In the genomic region with DNA sequence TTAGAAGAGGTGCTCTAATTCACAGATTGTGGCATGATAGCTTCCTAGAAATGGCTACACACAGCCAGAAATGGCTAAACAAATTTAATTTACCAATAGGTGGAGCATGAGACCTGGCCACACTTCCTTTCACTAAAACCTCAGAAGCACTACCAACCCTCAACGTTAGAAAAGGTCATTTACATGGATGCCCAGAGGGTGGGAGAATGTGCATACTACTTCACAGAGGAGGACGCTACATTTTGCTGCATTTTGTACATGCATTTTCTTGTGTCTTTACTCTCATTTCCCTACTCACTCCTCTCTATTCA, we compare ENCODE assay signal across 11 cellular contexts. TPM values are rescaled to one million over a fixed set of nuclear protein-coding genes. Genes with fewer than 3 reads are reported as not detected.
DNase-seq lines count a peak whose midpoint lies in the region; ATAC-seq and TF ChIP-seq lines count a peak whose summit lies in the region.
"Had no signal": no experiment of that assay in that cellular context is flagged by ENCODE, and none has a peak within 500 bp of the region (broad histone marks: within the 10 kb centered on the region; RNA-seq: fewer than 3 reads in every experiment).

No MANE protein-coding gene starts in this region.

- no peak for TF ChIP-seq EP300 in gastroesophageal sphincter (IDR thresholded peaks at IDR 0.05)

- CTCF ChIA-PET in CD4-positive, alpha-beta T cell (lab: Charles Lee): interaction anchor here (0.7 kb wide), 1 partner anchor 17 kb away, joined by 3 read pairs; no protein-coding TSS in a partner anchor
- CTCF ChIA-PET in HCT116 (lab: Charles Lee): interaction anchor here (1.2 to 2.1 kb wide), 6 partner anchors 12 to 182 kb away, joined by 4 to 15 read pairs (median 7); a partner anchor contains a TSS

- no TSS peak for BruUV-seq in HCT116 (replicated peaks; lab: Mats Ljungman, UMichigan)

- TF ChIP-seq RAD21 in HCT116 (IDR thresholded peaks at IDR 0.05; ENCODE audit: low read depth): 0 out of 2 replicates have a peak, but pooled peaks have one; percentile 2

- H3K36me3 Mint-ChIP-seq in CD4-positive, alpha-beta T cell (ENCODE audit: low read depth): no peaks in the 10 kb centered on the region
- no peaks in the 10 kb centered on the region for H3K36me3 Mint-ChIP-seq in activated T-helper 1 cell treated with anti-CD3 and anti-CD28 coated beads, Interleukin-12 subunit alpha, Interleukin-12 subunit beta, Interleukin-2, Interleukin-4 antibody, amounts not matched to agents 30 ng/mL and 10 ng/mL and 1 ng/mL, durations not matched to agents 14 hours and 24 hours and 36 hours (ENCODE audit: low read depth)
- H3K36me3 Mint-ChIP-seq in memory B cell: no peaks in the 10 kb centered on the region

- H3K9me2 ChIP-seq in HCT116 (ENCODE audit: insufficient read depth): no peaks in the 10 kb centered on the region

- no peak overlapping the region for H3K4me2 ChIP-seq in HCT116 (ENCODE audit: low read length)

- no peak for ATAC-seq in CD4-positive, alpha-beta T cell (ENCODE audit: poor library complexity)
- ATAC-seq in HCT116 (no peak), memory B cell (ENCODE audit: low read depth) (no peak), HG03342 (IDR thresholded peaks at IDR 0.05; ENCODE audit: unreplicated experiment) (no peak), gastroesophageal sphincter (no peak), aorta (ENCODE audit: low FRiP score) (no peak)

- no peaks in the 10 kb centered on the region for H3K9me3 ChIP-seq in CD4-positive, alpha-beta T cell (ENCODE audit: control insufficient read depth, low read length)
- no peaks in the 10 kb centered on the region for H3K9me3 ChIP-seq in HCT116 (ENCODE audit: control insufficient read depth in 1 of 2, insufficient read depth in 1 of 2, low read depth in 1 of 2, low read length in 2 of 2)
- no peaks in the 10 kb centered on the region for H3K9me3 ChIP-seq in gastroesophageal sphincter
- no peaks in the 10 kb centered on the region for H3K9me3 ChIP-seq in aorta (ENCODE audit: control insufficient read depth, low read length)

- no peaks in the 10 kb centered on the region for H4K20me1 ChIP-seq in HCT116 (ENCODE audit: insufficient read depth)

- peak overlapping the region; percentile 83 for H3K27ac Mint-ChIP-seq in CD4-positive, alpha-beta T cell
- peak overlapping the region; percentile 31 for H3K27ac Mint-ChIP-seq in activated T-helper 1 cell treated with anti-CD3 and anti-CD28 coated beads, Interleukin-12 subunit alpha, Interleukin-12 subunit beta, Interleukin-2, Interleukin-4 antibody, amounts not matched to agents 30 ng/mL and 10 ng/mL and 1 ng/mL, durations not matched to agents 14 hours and 24 hours and 36 hours
- peak overlapping the region; percentile 52 for H3K27ac Mint-ChIP-seq in memory B cell

- intact Hi-C loops in CD4-positive, alpha-beta T cell (cut with DNase I, micrococcal nuclease): no loop called here
- intact Hi-C loops in HCT116 (cut with micrococcal nuclease) (no loop called here), aorta (cut with DNase I) (no loop called here)
- intact Hi-C loops in activated T-helper 1 cell treated with anti-CD3 and anti-CD28 coated beads, Interleukin-12 subunit alpha, Interleukin-12 subunit beta, Interleukin-2, Interleukin-4 antibody, amounts not matched to agents 30 ng/mL and 10 ng/mL and 1 ng/mL, durations not matched to agents 14 hours and 24 hours and 36 hours (cut with micrococcal nuclease): loop anchor here (1.0 to 10.0 kb wide), 3 partner anchors 25 to 130 kb away; a partner anchor contains a TSS

- H3K9me3 Mint-ChIP-seq in CD4-positive, alpha-beta T cell: no peaks in the 10 kb centered on the region
- no peaks in the 10 kb centered on the region for H3K9me3 Mint-ChIP-seq in activated T-helper 1 cell treated with anti-CD3 and anti-CD28 coated beads, Interleukin-12 subunit alpha, Interleukin-12 subunit beta, Interleukin-2, Interleukin-4 antibody, amounts not matched to agents 30 ng/mL and 10 ng/mL and 1 ng/mL, durations not matched to agents 14 hours and 24 hours and 36 hours
- peaks cover 3% of the 10 kb centered on the region for H3K9me3 Mint-ChIP-seq in memory B cell

- H3K4me1 ChIP-seq in HCT116 (ENCODE audit: control insufficient read depth in 1 of 2, insufficient read depth in 2 of 2, low read length in 2 of 2) (no peaks in the 10 kb centered on the region), gastroesophageal sphincter (no peaks in the 10 kb centered on the region), aorta (ENCODE audit: control insufficient read depth in 1 of 2, insufficient read depth in 2 of 2, low read length in 2 of 2) (no peaks in the 10 kb centered on the region)

- WGBS in gastroesophageal sphincter (ENCODE audit: low coverage in 1 of 2), 2 donors: 66 to 67% methylated on average over 2 of the region's 2 CpGs
- WGBS in aorta, 2 donors: 59 to 68% methylated on average over 2 of the region's 2 CpGs

- H3K9ac ChIP-seq in HCT116 (ENCODE audit: low read length): no peak overlapping the region

- no peak overlapping the region for H3K4me3 Mint-ChIP-seq in CD4-positive, alpha-beta T cell
- no peak overlapping the region for H3K4me3 Mint-ChIP-seq in activated T-helper 1 cell treated with anti-CD3 and anti-CD28 coated beads, Interleukin-12 subunit alpha, Interleukin-12 subunit beta, Interleukin-2, Interleukin-4 antibody, amounts not matched to agents 30 ng/mL and 10 ng/mL and 1 ng/mL, durations not matched to agents 14 hours and 24 hours and 36 hours
- no peak overlapping the region for H3K4me3 Mint-ChIP-seq in memory B cell

- H3K27ac ChIP-seq in CD4-positive, alpha-beta T cell (ENCODE audit: low read depth, low read length): no peak overlapping the region
- no peak overlapping the region for H3K27ac ChIP-seq in HCT116 (ENCODE audit: low read depth, low read length)
- H3K27ac ChIP-seq in gastroesophageal sphincter: no peak overlapping the region
- no peak overlapping the region for H3K27ac ChIP-seq in aorta (ENCODE audit: low read depth in 1 of 2, low read length in 2 of 2)

- H3K27me3 Mint-ChIP-seq in CD4-positive, alpha-beta T cell: no peaks in the 10 kb centered on the region
- peaks cover 10% of the 10 kb centered on the region for H3K27me3 Mint-ChIP-seq in activated T-helper 1 cell treated with anti-CD3 and anti-CD28 coated beads, Interleukin-12 subunit alpha, Interleukin-12 subunit beta, Interleukin-2, Interleukin-4 antibody, amounts not matched to agents 30 ng/mL and 10 ng/mL and 1 ng/mL, durations not matched to agents 14 hours and 24 hours and 36 hours (ENCODE audit: insufficient read depth)
- H3K27me3 Mint-ChIP-seq in memory B cell: peaks cover 4% of the 10 kb centered on the region

- no peaks in the 10 kb centered on the region for H3K36me3 ChIP-seq in HCT116 (ENCODE audit: control insufficient read depth in 1 of 2, insufficient read depth in 2 of 2, low read length in 2 of 2)
- no peaks in the 10 kb centered on the region for H3K36me3 ChIP-seq in gastroesophageal sphincter
- no peaks in the 10 kb centered on the region for H3K36me3 ChIP-seq in aorta (ENCODE audit: control insufficient read depth in 1 of 2, insufficient read depth in 2 of 2, low read length in 1 of 2)

- POLR2A ChIA-PET in CD4-positive, alpha-beta T cell (lab: Charles Lee): interaction anchor here (0.8 kb wide), 1 partner anchor 33 kb away, joined by 3 read pairs; no protein-coding TSS in a partner anchor
- POLR2A ChIA-PET in HCT116 (lab: Charles Lee): no interaction called here

- TF ChIP-seq POLR2A in HCT116 (IDR thresholded peaks at IDR 0.05; ENCODE audit: borderline replicate concordance, extremely low read depth, insufficient read depth, insufficient read length) (no peak), gastroesophageal sphincter (IDR thresholded peaks at IDR 0.05) (no peak)

- H3K27me3 ChIP-seq in CD4-positive, alpha-beta T cell (ENCODE audit: control insufficient read depth, insufficient read depth, low read length): no peaks in the 10 kb centered on the region
- H3K27me3 ChIP-seq in HCT116 (ENCODE audit: insufficient read depth, low read length) (no peaks in the 10 kb centered on the region), gastroesophageal sphincter (no peaks in the 10 kb centered on the region), aorta (ENCODE audit: control insufficient read depth in 1 of 2, insufficient read depth in 2 of 2, low read length in 1 of 2) (no peaks in the 10 kb centered on the region)

- no peak for TF ChIP-seq CTCF in CD4-positive, alpha-beta T cell (IDR thresholded peaks at IDR 0.05)
- TF ChIP-seq CTCF in HCT116 (IDR thresholded peaks at IDR 0.05 in 2 of 3, conservative IDR thresholded peaks at IDR 0.05 in 1 of 3; ENCODE audit: borderline replicate concordance in 1 of 3, insufficient read depth in 1 of 3, low read depth in 2 of 3, low read length in 2 of 3): no peak
- no peak for TF ChIP-seq CTCF in gastroesophageal sphincter (IDR thresholded peaks at IDR 0.05)

- no peak overlapping the region for H2AFZ ChIP-seq in HCT116 (ENCODE audit: low read depth, low read length, poor library complexity, severe bottlenecking)

- no peak for DNase-seq in CD4-positive, alpha-beta T cell
- no peak for DNase-seq in HCT116 (ENCODE audit: low read depth, low spot score)
- no peak for DNase-seq in activated T-helper 1 cell treated with anti-CD3 and anti-CD28 coated beads, Interleukin-12 subunit alpha, Interleukin-12 subunit beta, Interleukin-2, Interleukin-4 antibody, amounts not matched to agents 30 ng/mL and 10 ng/mL and 1 ng/mL, durations not matched to agents 14 hours and 24 hours and 36 hours (ENCODE audit: low spot score)
- no peak for DNase-seq in memory B cell (ENCODE audit: low spot score in 2 of 2)
- DNase-seq in globus pallidus (ENCODE audit: low spot score): no peak
- no peak for DNase-seq in aorta
- DNase-seq: activated CD4-positive, alpha-beta T cell treated with anti-CD3 and anti-CD28 coated beads, Interleukin-2, amount 50 U/mL, for 4 hours; glutamatergic neuron had no signal

- H3K4me3 ChIP-seq in HCT116 (replicated peaks in 1 of 2; ENCODE audit: low read depth in 1 of 2, low read length in 2 of 2): no peak overlapping the region
- H3K4me3 ChIP-seq in gastroesophageal sphincter: no peak overlapping the region
- no peak overlapping the region for H3K4me3 ChIP-seq in aorta (ENCODE audit: low read length in 2 of 2)
- H3K4me3 ChIP-seq: lung had no signal

- no peaks in the 10 kb centered on the region for H3K79me2 ChIP-seq in HCT116 (ENCODE audit: insufficient read depth, low read length)

- RAD21 ChIA-PET in HCT116 (lab: Charles Lee; ENCODE audit: low non-redundant PET in 1 of 2, low total read pairs in 2 of 2, uncharacterized antibody in 2 of 2, unreplicated experiment in 2 of 2): no interaction called here

- peaks cover 77% of the 10 kb centered on the region for H3K4me1 Mint-ChIP-seq in CD4-positive, alpha-beta T cell (ENCODE audit: low read depth)
- H3K4me1 Mint-ChIP-seq in activated T-helper 1 cell treated with anti-CD3 and anti-CD28 coated beads, Interleukin-12 subunit alpha, Interleukin-12 subunit beta, Interleukin-2, Interleukin-4 antibody, amounts not matched to agents 30 ng/mL and 10 ng/mL and 1 ng/mL, durations not matched to agents 14 hours and 24 hours and 36 hours (ENCODE audit: low read depth): peaks cover 54% of the 10 kb centered on the region
- peaks cover 10% of the 10 kb centered on the region for H3K4me1 Mint-ChIP-seq in memory B cell

RNA-seq across cellular contexts. Expression of a gene that starts 40.2 kb away (rescaled TPM):
- total RNA-seq in CD4-positive, alpha-beta T cell: under 1 TPM; 0.16 to 0.20 TPM
- not detected for total RNA-seq in HCT116 (2021; ENCODE audit: unreplicated experiment)
- polyA plus RNA-seq in HCT116 (2012): not detected in 2 replicates
- 0.78 and 0.83 TPM in 2 replicates for total RNA-seq in activated T-helper 1 cell treated with anti-CD3 and anti-CD28 coated beads, Interleukin-12 subunit alpha, Interleukin-12 subunit beta, Interleukin-2, Interleukin-4 antibody, amounts not matched to agents 30 ng/mL and 10 ng/mL and 1 ng/mL, durations not matched to agents 14 hours and 24 hours and 36 hours
- total RNA-seq in gastroesophageal sphincter: 1 to 10 TPM in 2 of 4 donors, under 1 TPM in 2; 0.17 to 2.7 (median 1.1) TPM
- 1 to 10 TPM; 3.3 to 4.4 TPM for total RNA-seq in aorta
- under 1 TPM in 1 of 2 donors, not detected in 1; 0.56 TPM for polyA plus RNA-seq in aorta

RNA-seq across cellular contexts. Expression of a gene that starts 58.1 kb away (rescaled TPM):
- total RNA-seq in CD4-positive, alpha-beta T cell: under 1 TPM; 0.19 to 0.34 TPM
- total RNA-seq in HCT116 (2021; ENCODE audit: unreplicated experiment) (not detected), gastroesophageal sphincter (under 1 TPM in 3 of 4 donors, not detected in 1; 0.12 to 0.40 (median 0.31) TPM), aorta (under 1 TPM; 0.19 to 0.36 TPM)
- polyA plus RNA-seq in HCT116 (2012): not detected in 2 replicates
- total RNA-seq in activated T-helper 1 cell treated with anti-CD3 and anti-CD28 coated beads, Interleukin-12 subunit alpha, Interleukin-12 subunit beta, Interleukin-2, Interleukin-4 antibody, amounts not matched to agents 30 ng/mL and 10 ng/mL and 1 ng/mL, durations not matched to agents 14 hours and 24 hours and 36 hours: 0.13 and 0.17 TPM in 2 replicates
- not detected for polyA plus RNA-seq in aorta

Comparison
In these comparisons a context has a peak if more than half of its experiments do, and no peak if none do; other contexts are left out.
1. H3K27ac Mint-ChIP-seq: peak in every context shown above with its lines; median percentile 83 in CD4-positive, alpha-beta T cell; 52 in memory B cell; 31 in activated T-helper 1 cell treated with anti-CD3 and anti-CD28 coated beads, Interleukin-12 subunit alpha, Interleukin-12 subunit beta, Interleukin-2, Interleukin-4 antibody, amounts not matched to agents 30 ng/mL and 10 ng/mL and 1 ng/mL, durations not matched to agents 14 hours and 24 hours and 36 hours.